Comparison of ENCODE assay signal across 1 cellular context in the genomic region with DNA sequence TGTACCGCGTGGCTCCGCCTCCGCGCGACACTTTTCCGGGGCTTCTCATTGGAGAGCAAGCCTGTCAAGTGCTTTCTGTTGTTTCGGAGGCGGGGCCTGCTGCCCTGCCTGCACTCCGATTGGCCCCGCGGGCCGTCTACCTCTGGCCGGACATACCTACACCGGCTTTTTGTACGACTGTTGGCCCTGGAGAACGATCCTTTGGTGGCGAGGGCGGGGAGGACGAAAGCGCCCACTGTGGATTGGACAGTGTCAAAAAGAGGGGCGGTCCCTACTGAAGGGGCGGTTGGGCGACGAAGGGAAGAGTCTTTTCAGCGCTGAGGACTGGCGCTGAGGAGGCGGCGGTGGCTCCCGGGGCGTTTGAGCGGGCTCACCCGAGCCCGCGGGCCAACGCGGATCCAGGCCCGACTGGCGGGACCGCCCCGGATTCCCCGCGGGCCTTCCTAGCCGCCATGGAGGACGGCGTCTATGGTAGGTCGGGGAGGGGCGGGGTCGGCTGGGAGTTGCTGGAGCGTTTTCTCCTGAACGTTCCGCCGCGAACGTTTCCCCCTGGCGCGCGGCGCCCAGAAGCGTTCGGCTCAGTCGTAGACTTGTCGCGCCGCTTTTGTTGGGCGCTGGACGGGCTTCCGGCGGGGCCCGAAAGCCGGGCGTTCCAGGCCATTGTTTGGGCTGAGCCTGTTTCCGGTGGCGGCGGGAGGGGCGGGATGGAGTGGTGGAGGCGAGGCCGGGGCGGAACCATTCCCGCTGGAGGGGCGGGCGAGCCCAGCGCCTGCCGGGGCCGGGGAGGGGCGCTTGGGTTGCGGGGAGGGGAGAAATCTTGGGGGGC.
TF ChIP-seq lines count a peak whose summit lies in the region.

A gene with protein sequence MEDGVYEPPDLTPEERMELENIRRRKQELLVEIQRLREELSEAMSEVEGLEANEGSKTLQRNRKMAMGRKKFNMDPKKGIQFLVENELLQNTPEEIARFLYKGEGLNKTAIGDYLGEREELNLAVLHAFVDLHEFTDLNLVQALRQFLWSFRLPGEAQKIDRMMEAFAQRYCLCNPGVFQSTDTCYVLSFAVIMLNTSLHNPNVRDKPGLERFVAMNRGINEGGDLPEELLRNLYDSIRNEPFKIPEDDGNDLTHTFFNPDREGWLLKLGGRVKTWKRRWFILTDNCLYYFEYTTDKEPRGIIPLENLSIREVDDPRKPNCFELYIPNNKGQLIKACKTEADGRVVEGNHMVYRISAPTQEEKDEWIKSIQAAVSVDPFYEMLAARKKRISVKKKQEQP (plus strand): TSS at position 314 of the 826 bp plus-strand sequence. CDS start 139 bp downstream, at position 453.

TF ChIP-seq in K562, 482 proteins besides CTCF, POLR2A, EP300 and RAD21 (continued from another document and continues in another):
- TF ChIP-seq RAD51 (IDR thresholded peaks at IDR 0.05; ENCODE audit: borderline replicate concordance, low read depth) (no peak; the same call in 1 of the 2 replicates), DACH1 (IDR thresholded peaks at IDR 0.05; ENCODE audit: partially characterized antibody) (no peak), GABPB2 (CRISPR knock-in tag; conservative IDR thresholded peaks at IDR 0.05) (no peak), ZNF174 (CRISPR knock-in tag; IDR thresholded peaks at IDR 0.05) (no peak), CBFB (CRISPR knock-in tag; IDR thresholded peaks at IDR 0.05) (no peak), ZNF384 (IDR thresholded peaks at IDR 0.05; ENCODE audit: low read depth, low read length) (no peak), KLF10 (CRISPR knock-in tag; IDR thresholded peaks at IDR 0.05) (no peak), RCOR1 (IDR thresholded peaks at IDR 0.05; ENCODE audit: borderline replicate concordance in 1 of 2, low read depth in 2 of 2, low read length in 2 of 2) (no peak; a peak in 1 of 4 replicates), CSDE1 (IDR thresholded peaks at IDR 0.05) (peak in 1 of 2 experiments; percentile 60; a peak in 1 of 4 replicates), ILK (tag; IDR thresholded peaks at IDR 0.05; ENCODE audit: borderline replicate concordance, low read depth) (no peak), PTRF (tag; IDR thresholded peaks at IDR 0.05) (no peak), RBM39 (optimal IDR thresholded peaks at IDR 0.05; ENCODE audit: low read depth, low read length) (no peak), ZNF311 (CRISPR knock-in tag; IDR thresholded peaks at IDR 0.05) (0 out of 2 replicates have a peak, but pooled peaks have one; percentile 57), TGIF2 (CRISPR knock-in tag; IDR thresholded peaks at IDR 0.05) (no peak), ZNF41 (CRISPR knock-in tag; conservative IDR thresholded peaks at IDR 0.05) (no peak), SNRNP70 (optimal IDR thresholded peaks at IDR 0.05; ENCODE audit: low read depth, low read length) (no peak), RBBP5 (IDR thresholded peaks at IDR 0.05; ENCODE audit: borderline replicate concordance, insufficient read depth, low read length, poor library complexity, severe bottlenecking) (peak; percentile 78), DIDO1 (tag; IDR thresholded peaks at IDR 0.05; ENCODE audit: low read depth) (no peak), ZFP1 (CRISPR knock-in tag; IDR thresholded peaks at IDR 0.05) (0 out of 2 replicates have a peak, but pooled peaks have one; percentile 21), MCM2 (IDR thresholded peaks at IDR 0.05; ENCODE audit: low read depth) (no peak), ZNF695 (CRISPR knock-in tag; IDR thresholded peaks at IDR 0.05) (no peak), SIN3A (IDR thresholded peaks at IDR 0.05; ENCODE audit: borderline replicate concordance in 2 of 2, control insufficient read depth in 1 of 2, low read depth in 2 of 2, low read length in 2 of 2) (peak in 1 of 2 experiments; percentile 77; a peak in 2 of 4 replicates), ELF4 (CRISPR knock-in tag; IDR thresholded peaks at IDR 0.05) (0 out of 2 replicates have a peak, but pooled peaks have one; percentile 18), CAMTA2 (CRISPR knock-in tag; conservative IDR thresholded peaks at IDR 0.05) (0 out of 2 replicates have a peak, but pooled peaks have one; percentile 73), ZNF184 (CRISPR knock-in tag; IDR thresholded peaks at IDR 0.05) (no peak), TEAD2 (tag; IDR thresholded peaks at IDR 0.05) (no peak), KDM1A (IDR thresholded peaks at IDR 0.05) (no peak), NR2F6 (CRISPR knock-in tag; IDR thresholded peaks at IDR 0.05) (0 out of 2 replicates have a peak, but pooled peaks have one; percentile 25), STAT5B (CRISPR knock-in tag; IDR thresholded peaks at IDR 0.05) (no peak), RBM14 (IDR thresholded peaks at IDR 0.05; ENCODE audit: borderline replicate concordance, insufficient read depth, low read depth, low read length) (no peak), RBM34 (IDR thresholded peaks at IDR 0.05; ENCODE audit: borderline replicate concordance, insufficient read depth, low read length) (no peak), HIVEP1 (CRISPR knock-in tag; IDR thresholded peaks at IDR 0.05) (no peak), HDGF (IDR thresholded peaks at IDR 0.05) (no peak; the same call in 1 of the 2 replicates), ZNF586 (CRISPR knock-in tag; conservative IDR thresholded peaks at IDR 0.05) (no peak), HNRNPL (IDR thresholded peaks at IDR 0.05; ENCODE audit: low read depth, low read length) (no peak), ZNF57 (CRISPR knock-in tag; IDR thresholded peaks at IDR 0.05) (0 out of 2 replicates have a peak, but pooled peaks have one; percentile 59), SAFB2 (IDR thresholded peaks at IDR 0.05; ENCODE audit: borderline replicate concordance, low read depth, low read length, severe bottlenecking) (no peak), CC2D1A (IDR thresholded peaks at IDR 0.05) (no peak), SMARCE1 (IDR thresholded peaks at IDR 0.05) (no peak), ETV6 (IDR thresholded peaks at IDR 0.05; ENCODE audit: borderline replicate concordance in 1 of 2, low read depth in 2 of 2, low read length in 1 of 2) (no peak), ETV6 (CRISPR knock-in tag; IDR thresholded peaks at IDR 0.05; ENCODE audit: borderline replicate concordance) (no peak), HDAC3 (IDR thresholded peaks at IDR 0.05; ENCODE audit: borderline replicate concordance, partially characterized antibody) (no peak), FOXA3 (CRISPR knock-in tag; conservative IDR thresholded peaks at IDR 0.05 in 1 of 2, IDR thresholded peaks at IDR 0.05 in 1 of 2) (peak in 1 of 2 experiments; percentile 19; a peak in 1 of 4 replicates), POLR2AphosphoS2 (IDR thresholded peaks at IDR 0.05; ENCODE audit: low read length) (no peak), ZNF212 (CRISPR knock-in tag; IDR thresholded peaks at IDR 0.05) (no peak), RBM15 (IDR thresholded peaks at IDR 0.05; ENCODE audit: insufficient read depth, low read length) (no peak), RBM22 (IDR thresholded peaks at IDR 0.05; ENCODE audit: low read depth, low read length, poor library complexity, severe bottlenecking) (peak; percentile 73)
- TF ChIP-seq, protein P1, sequence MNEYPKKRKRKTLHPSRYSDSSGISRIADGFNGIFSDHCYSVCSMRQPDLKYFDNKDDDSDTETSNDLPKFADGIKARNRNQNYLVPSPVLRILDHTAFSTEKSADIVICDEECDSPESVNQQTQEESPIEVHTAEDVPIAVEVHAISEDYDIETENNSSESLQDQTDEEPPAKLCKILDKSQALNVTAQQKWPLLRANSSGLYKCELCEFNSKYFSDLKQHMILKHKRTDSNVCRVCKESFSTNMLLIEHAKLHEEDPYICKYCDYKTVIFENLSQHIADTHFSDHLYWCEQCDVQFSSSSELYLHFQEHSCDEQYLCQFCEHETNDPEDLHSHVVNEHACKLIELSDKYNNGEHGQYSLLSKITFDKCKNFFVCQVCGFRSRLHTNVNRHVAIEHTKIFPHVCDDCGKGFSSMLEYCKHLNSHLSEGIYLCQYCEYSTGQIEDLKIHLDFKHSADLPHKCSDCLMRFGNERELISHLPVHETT (CRISPR knock-in tag; conservative IDR thresholded peaks at IDR 0.05 in 1 of 2, IDR thresholded peaks at IDR 0.05 in 1 of 2) = peak in 1 of 2 experiments; percentile 92; a peak in 2 of 4 replicates
- TF ChIP-seq, protein P2, sequence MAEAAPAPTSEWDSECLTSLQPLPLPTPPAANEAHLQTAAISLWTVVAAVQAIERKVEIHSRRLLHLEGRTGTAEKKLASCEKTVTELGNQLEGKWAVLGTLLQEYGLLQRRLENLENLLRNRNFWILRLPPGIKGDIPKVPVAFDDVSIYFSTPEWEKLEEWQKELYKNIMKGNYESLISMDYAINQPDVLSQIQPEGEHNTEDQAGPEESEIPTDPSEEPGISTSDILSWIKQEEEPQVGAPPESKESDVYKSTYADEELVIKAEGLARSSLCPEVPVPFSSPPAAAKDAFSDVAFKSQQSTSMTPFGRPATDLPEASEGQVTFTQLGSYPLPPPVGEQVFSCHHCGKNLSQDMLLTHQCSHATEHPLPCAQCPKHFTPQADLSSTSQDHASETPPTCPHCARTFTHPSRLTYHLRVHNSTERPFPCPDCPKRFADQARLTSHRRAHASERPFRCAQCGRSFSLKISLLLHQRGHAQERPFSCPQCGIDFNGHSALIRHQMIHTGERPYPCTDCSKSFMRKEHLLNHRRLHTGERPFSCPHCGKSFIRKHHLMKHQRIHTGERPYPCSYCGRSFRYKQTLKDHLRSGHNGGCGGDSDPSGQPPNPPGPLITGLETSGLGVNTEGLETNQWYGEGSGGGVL (CRISPR knock-in tag; IDR thresholded peaks at IDR 0.05) = no peak
- TF ChIP-seq, protein P3, sequence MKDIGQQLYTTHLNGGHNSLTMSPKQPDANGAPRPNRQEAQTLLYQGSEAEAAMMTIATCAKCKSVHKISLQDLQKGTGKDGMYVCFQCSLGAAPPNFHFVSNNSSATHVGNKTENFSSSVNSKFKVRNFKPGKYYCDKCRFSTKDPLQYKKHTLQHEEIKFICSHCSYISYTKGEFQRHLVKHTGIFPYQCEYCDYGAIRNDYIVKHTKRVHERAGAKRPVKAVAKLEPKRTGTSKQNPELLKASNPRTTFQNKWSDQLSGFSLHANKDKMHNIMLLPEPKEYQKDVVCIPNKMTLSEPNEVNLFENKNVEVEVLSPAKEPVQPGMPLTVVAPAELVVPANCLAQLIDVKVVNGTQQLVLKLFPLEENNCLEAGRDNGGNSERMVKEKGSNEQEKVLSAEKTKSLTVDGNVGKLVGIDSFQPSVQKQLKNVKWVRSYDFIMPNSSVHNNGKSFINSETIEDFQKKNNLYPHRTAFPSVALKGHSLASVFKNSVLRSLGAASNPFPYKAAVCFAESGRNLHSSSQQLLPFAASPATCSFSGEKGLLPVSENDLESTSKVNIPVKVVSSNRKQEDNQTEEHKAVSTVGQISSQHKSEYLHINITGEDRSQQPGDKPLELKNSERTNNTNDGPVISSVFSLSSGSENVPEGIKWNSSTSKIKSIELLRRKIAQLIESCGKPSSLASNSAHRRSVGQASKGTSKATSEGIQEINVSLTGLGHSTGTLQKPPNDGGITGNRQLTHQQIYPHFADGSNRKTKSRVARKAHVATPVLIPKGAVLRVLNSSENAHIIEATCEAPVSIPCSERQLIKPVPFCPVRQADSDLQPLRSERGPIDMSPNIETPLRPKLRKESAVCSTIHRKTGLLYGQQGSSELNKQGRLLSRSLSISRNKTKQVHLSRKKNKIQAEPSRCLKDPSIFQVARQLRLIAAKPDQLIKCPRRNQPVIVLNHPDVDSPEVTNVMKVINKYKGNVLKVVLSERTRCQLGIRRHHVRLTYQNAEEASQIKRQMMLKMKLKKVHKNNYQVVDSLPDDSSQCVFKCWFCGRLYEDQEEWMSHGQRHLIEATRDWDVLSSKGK (CRISPR knock-in tag; IDR thresholded peaks at IDR 0.05) = no peak
- TF ChIP-seq, protein P4, sequence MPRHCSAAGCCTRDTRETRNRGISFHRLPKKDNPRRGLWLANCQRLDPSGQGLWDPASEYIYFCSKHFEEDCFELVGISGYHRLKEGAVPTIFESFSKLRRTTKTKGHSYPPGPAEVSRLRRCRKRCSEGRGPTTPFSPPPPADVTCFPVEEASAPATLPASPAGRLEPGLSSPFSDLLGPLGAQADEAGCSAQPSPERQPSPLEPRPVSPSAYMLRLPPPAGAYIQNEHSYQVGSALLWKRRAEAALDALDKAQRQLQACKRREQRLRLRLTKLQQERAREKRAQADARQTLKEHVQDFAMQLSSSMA (CRISPR knock-in tag; IDR thresholded peaks at IDR 0.05) = 0 out of 2 replicates have a peak, but pooled peaks have one; percentile 46
- TF ChIP-seq, protein P5, sequence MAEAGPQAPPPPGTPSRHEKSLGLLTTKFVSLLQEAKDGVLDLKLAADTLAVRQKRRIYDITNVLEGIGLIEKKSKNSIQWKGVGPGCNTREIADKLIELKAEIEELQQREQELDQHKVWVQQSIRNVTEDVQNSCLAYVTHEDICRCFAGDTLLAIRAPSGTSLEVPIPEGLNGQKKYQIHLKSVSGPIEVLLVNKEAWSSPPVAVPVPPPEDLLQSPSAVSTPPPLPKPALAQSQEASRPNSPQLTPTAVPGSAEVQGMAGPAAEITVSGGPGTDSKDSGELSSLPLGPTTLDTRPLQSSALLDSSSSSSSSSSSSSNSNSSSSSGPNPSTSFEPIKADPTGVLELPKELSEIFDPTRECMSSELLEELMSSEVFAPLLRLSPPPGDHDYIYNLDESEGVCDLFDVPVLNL (CRISPR knock-in tag; IDR thresholded peaks at IDR 0.05; ENCODE audit: low read depth) = no peak
- TF ChIP-seq, protein P6, sequence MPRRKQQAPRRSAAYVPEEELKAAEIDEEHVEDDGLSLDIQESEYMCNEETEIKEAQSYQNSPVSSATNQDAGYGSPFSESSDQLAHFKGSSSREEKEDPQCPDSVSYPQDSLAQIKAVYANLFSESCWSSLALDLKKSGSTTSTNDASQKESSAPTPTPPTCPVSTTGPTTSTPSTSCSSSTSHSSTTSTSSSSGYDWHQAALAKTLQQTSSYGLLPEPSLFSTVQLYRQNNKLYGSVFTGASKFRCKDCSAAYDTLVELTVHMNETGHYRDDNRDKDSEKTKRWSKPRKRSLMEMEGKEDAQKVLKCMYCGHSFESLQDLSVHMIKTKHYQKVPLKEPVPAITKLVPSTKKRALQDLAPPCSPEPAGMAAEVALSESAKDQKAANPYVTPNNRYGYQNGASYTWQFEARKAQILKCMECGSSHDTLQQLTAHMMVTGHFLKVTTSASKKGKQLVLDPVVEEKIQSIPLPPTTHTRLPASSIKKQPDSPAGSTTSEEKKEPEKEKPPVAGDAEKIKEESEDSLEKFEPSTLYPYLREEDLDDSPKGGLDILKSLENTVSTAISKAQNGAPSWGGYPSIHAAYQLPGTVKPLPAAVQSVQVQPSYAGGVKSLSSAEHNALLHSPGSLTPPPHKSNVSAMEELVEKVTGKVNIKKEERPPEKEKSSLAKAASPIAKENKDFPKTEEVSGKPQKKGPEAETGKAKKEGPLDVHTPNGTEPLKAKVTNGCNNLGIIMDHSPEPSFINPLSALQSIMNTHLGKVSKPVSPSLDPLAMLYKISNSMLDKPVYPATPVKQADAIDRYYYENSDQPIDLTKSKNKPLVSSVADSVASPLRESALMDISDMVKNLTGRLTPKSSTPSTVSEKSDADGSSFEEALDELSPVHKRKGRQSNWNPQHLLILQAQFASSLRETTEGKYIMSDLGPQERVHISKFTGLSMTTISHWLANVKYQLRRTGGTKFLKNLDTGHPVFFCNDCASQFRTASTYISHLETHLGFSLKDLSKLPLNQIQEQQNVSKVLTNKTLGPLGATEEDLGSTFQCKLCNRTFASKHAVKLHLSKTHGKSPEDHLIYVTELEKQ (CRISPR knock-in tag; IDR thresholded peaks at IDR 0.05) = peak; percentile 14; the same call in 1 of the 2 replicates
